1 cellular context compared by ENCODE assay signal in the genomic region with DNA sequence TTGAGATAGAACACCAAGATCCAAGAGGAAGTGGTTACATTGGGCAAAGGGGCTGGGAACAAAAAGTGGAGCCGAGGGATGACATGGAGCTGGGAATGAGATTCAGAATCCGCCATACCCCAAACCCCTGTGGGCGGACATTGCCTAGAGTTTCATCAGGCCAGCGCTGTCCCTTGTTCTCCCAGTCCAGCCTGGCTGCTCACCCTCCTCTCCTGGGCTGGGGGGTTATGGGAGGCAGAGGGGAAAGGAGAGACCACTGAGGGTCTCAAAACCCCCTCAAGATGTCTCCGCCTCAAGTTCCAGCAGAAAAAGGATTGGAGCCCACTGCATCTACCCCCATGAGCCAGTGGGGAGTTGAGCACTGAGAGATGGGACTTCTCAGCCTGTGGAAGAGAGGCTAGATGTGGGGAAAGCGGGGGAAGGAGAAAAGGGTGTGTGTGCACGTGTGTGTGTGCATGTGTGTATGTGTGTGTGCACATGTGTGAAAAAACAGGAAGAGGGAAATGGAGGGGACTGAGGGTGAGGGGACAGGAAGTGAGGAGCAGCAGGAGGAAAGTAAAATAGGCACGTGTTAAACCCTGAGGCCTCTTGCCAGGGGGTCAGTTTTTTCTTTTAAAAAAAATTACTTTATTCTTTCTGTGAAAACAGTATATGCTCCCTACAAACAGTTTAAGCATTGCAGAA.
TF ChIP-seq lines count a peak whose summit lies in the region.

No MANE protein-coding gene starts in this region.

TF ChIP-seq in H1, 55 proteins besides CTCF, POLR2A, EP300 and RAD21:
- TF ChIP-seq SAP30 (IDR thresholded peaks at IDR 0.05; ENCODE audit: insufficient read depth, insufficient replicate concordance, low read length) = no peak
- TF ChIP-seq PHF8 (conservative IDR thresholded peaks at IDR 0.05; ENCODE audit: low read depth, low read length) = no peak
- TF ChIP-seq GTF2F1 (IDR thresholded peaks at IDR 0.05; ENCODE audit: borderline replicate concordance, low read depth, low read length) = no peak
- TF ChIP-seq SIRT6 (IDR thresholded peaks at IDR 0.05; ENCODE audit: low read length) = no peak
- no peak for TF ChIP-seq JUND (IDR thresholded peaks at IDR 0.05; ENCODE audit: low read length)
- no peak for TF ChIP-seq RFX5 (IDR thresholded peaks at IDR 0.05; ENCODE audit: borderline replicate concordance, low read depth, low read length)
- TF ChIP-seq SIN3A (conservative IDR thresholded peaks at IDR 0.05 in 1 of 2, IDR thresholded peaks at IDR 0.05 in 1 of 2; ENCODE audit: low read depth in 1 of 2, low read length in 2 of 2) = no peak
- no peak for TF ChIP-seq SUZ12 (IDR thresholded peaks at IDR 0.05; ENCODE audit: low read length)
- no peak for TF ChIP-seq TAF1 (IDR thresholded peaks at IDR 0.05; ENCODE audit: low read depth, low read length)
- TF ChIP-seq GABPA (IDR thresholded peaks at IDR 0.05; ENCODE audit: borderline replicate concordance, insufficient read depth, low read length) = no peak
